In genomic region chr1:69568435-69569280, GRCh38 we compare ENCODE assay signal across 8 cellular contexts. TPM values are rescaled to one million over a fixed set of nuclear protein-coding genes. Genes with fewer than 3 reads are reported as not detected.
DNase-seq lines count a peak whose midpoint lies in the region; ATAC-seq and TF ChIP-seq lines count a peak whose summit lies in the region.

No MANE protein-coding gene starts in this region.

- intact Hi-C loops in heart right ventricle (cut with DNase I) (no loop called here), sciatic nerve (cut with DNase I) (no loop called here)

- H3K4me3 ChIP-seq in heart right ventricle = peak overlapping the region; percentile 27 to 59 (median 52)

- no peak overlapping the region for H3K27ac ChIP-seq in heart right ventricle

- H3K4me1 ChIP-seq in heart right ventricle = peaks cover 0 to 16% (median 11%) of the 10 kb centered on the region in 9 donors

- 0 to 2% methylated on average over 49 of the region's 49 CpGs for WGBS in heart right ventricle, 2 donors

- peaks cover 0 to 9% (median 3%) of the 10 kb centered on the region in 3 donors for H3K4me1 Mint-ChIP-seq in T-cell

- no peak for ATAC-seq in T-cell (replicated peaks in 1 of 4)
- peak in 2 of 8 donors; percentile 11 to 22 for ATAC-seq in heart right ventricle
- peak; percentile 12 for ATAC-seq in sciatic nerve
- ATAC-seq in GM21381 (IDR thresholded peaks at IDR 0.05; ENCODE audit: unreplicated experiment) = no peak

- no peaks in the 10 kb centered on the region for H3K36me3 ChIP-seq in heart right ventricle

- CTCF ChIA-PET in T-cell (lab: Charles Lee) = no interaction called here

- H3K9me3 Mint-ChIP-seq in T-cell = peaks cover 0 to 3% (median 0%) of the 10 kb centered on the region in 3 donors

- peaks cover 32 to 33% of the 10 kb centered on the region in 2 donors for H3K27me3 Mint-ChIP-seq in T-cell

- H3K27me3 ChIP-seq in heart right ventricle = peaks cover 6 to 69% (median 58%) of the 10 kb centered on the region in 7 donors

- in situ Hi-C loops in GM13977 (cut with MboI; ENCODE audit: low pct_unique_long_range_greater_than_20kb, low sequenced_read_pairs, unreplicated experiment) = no loop called here

- peaks cover 0 to under 1% (median 0%) of the 10 kb centered on the region in 11 donors for H3K9me3 ChIP-seq in heart right ventricle

- POLR2A ChIA-PET in T-cell (lab: Charles Lee) = no interaction called here

- no peaks in the 10 kb centered on the region for H3K36me3 Mint-ChIP-seq in T-cell

- no peak for TF ChIP-seq CTCF in GM13977 (IDR thresholded peaks at IDR 0.05; ENCODE audit: extremely low read depth, insufficient read depth, missing control alignments)
- TF ChIP-seq CTCF in heart right ventricle (IDR thresholded peaks at IDR 0.05) = no peak

- peak overlapping the region in 1 of 2 donors; percentile 76 for H3K27ac Mint-ChIP-seq in T-cell

- H3K4me3 Mint-ChIP-seq in T-cell = peak overlapping the region; percentile 28 to 77 (median 72)

- DNase-seq in GM13977 (ENCODE audit: low spot score) (peak; percentile 19), T-cell (no peak), heart right ventricle (peak in 1 of 2 donors; percentile 6), sciatic nerve (ENCODE audit: low spot score) (peak; percentile 47), OCI-M2 (lab: John Stamatoyannopoulos, UW; ENCODE audit: unreplicated experiment) (no peak), NCI-H774 (lab: John Stamatoyannopoulos, UW) (no peak), activated gamma-delta T cell (lab: John Stamatoyannopoulos, UW) (no peak)

RNA-seq across cellular contexts. Expression of gene LRRC7, which starts 0.9 kb away (rescaled TPM):
- total RNA-seq in T-cell (1 to 10 TPM in 2 of 5 donors, under 1 TPM in 3; 0.13 to 4.0 (median 0.54) TPM), heart right ventricle (1 to 10 TPM in 3 of 10 donors, under 1 TPM in 7; 0.08 to 2.1 (median 0.59) TPM), sciatic nerve (42.4 TPM)
- polyA plus RNA-seq in heart right ventricle = under 1 TPM; 0.03 to 0.88 TPM

Comparison
In these comparisons a context has a peak if more than half of its experiments do, and no peak if none do; other contexts are left out.
1. DNase-seq: peak in GM13977 (single experiment) and sciatic nerve (single experiment); none in T-cell (0 of 34), OCI-M2 (single experiment), NCI-H774 (single experiment) and activated gamma-delta T cell (single experiment).